Comparison of ENCODE assay signal across 35 cellular contexts in the genomic region with DNA sequence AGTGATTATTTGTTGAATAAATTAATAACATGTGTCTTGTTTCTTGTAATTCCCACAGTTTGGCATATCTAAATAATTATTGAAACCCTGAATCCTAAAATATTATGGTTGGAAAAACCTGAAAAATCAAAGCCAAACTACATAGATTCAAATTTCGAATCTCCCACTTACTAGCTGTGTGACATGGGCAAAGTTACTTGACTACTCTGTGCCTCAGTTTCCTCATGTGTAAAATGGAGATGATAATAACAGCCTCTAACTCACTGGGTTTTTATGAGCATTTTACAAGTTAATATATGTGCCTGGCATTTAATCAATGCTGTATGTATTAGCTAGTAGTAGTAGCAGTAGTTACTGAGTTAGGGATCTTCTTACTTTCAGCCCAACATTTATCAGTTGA. TPM values are rescaled to one million over a fixed set of nuclear protein-coding genes. Genes with fewer than 3 reads are reported as not detected.
"Had no signal": no experiment of that assay in that cellular context is flagged by ENCODE, and none has a peak within 500 bp of the region (broad histone marks: within the 10 kb centered on the region; RNA-seq: fewer than 3 reads in every experiment).

No MANE protein-coding gene starts in this region.

- H3K27me3 ChIP-seq: adrenal gland, cardiac muscle cell had no signal

- H3K4me3 ChIP-seq: adrenal gland, cardiac muscle cell had no signal

- FAIRE-seq: bronchial epithelial cell, TTC549 had no signal

- H3K36me3 ChIP-seq: adrenal gland, cardiac muscle cell had no signal

- H3K4me1 ChIP-seq: adrenal gland had no signal

- DNase-seq: activated B cell treated with CpG ODN at 0.5 μM for 24 hours; activated CD4-positive, alpha-beta memory T cell treated with anti-CD3 and anti-CD28 coated beads for 36 hours; activated CD4-positive, alpha-beta T cell treated with anti-CD3 and anti-CD28 coated beads for 4 hours; activated CD4-positive, alpha-beta T cell treated with anti-CD3 and anti-CD28 coated beads, Interleukin-2, amount 10 ng/mL, durations not matched to agents 24 days and 14 days; activated CD4-positive, alpha-beta T cell treated with anti-CD3 and anti-CD28 coated beads, Interleukin-2, amount 50 U/mL, for 1 hour; activated CD4-positive, alpha-beta T cell treated with anti-CD3 and anti-CD28 coated beads, Interleukin-2, amount 50 U/mL, for 4 hours; activated CD4-positive, CD25-positive, alpha-beta regulatory T cell treated with anti-CD3 and anti-CD28 coated beads, Interleukin-2, amount 50 U/mL, for 72 hours; activated CD8-positive, alpha-beta memory T cell treated with anti-CD3 and anti-CD28 coated beads, Interleukin-2, amount 50 U/mL, for 4 hours; activated CD8-positive, alpha-beta T cell treated with anti-CD3 and anti-CD28 coated beads for 36 hours; activated effector memory CD4-positive, alpha-beta T cell treated with anti-CD3 and anti-CD28 coated beads, Interleukin-2, amount 50 U/mL, for 16 hours; activated naive CD4-positive, alpha-beta T cell; activated naive CD4-positive, alpha-beta T cell treated with anti-CD3 and anti-CD28 coated beads for 36 hours; activated naive CD4-positive, alpha-beta T cell treated with anti-CD3 and anti-CD28 coated beads, Interleukin-2, amount 50 U/mL, for 16 hours; activated naive CD8-positive, alpha-beta T cell treated with anti-CD3 and anti-CD28 coated beads for 36 hours; activated T-cell treated with anti-CD3 and anti-CD28 coated beads for 4 hours; activated T-cell treated with anti-CD3 and anti-CD28 coated beads, Interleukin-2, amount 50 U/mL, for 1 hour; activated T-cell treated with anti-CD3 and anti-CD28 coated beads, Interleukin-2, amount 50 U/mL, for 4 hours; activated T-cell treated with anti-CD3 and anti-CD28 coated beads, Interleukin-2, amount 50 U/mL, for 72 hours; adrenal gland; amniotic stem cell; aorta; caudate nucleus; cerebellar nuclear complex; T-helper 1 cell; T-helper 2 cell; T-helper 9 cell had no signal

- H3K27ac ChIP-seq: adrenal gland, cardiac muscle cell, VCaP had no signal

- ATAC-seq: activated CD8-positive, alpha-beta T cell treated with anti-CD3 and anti-CD28 coated beads for 36 hours; activated naive CD4-positive, alpha-beta T cell treated with anti-CD3 and anti-CD28 coated beads, Interleukin-2, amount 50 U/mL, for 72 hours; activated T-cell treated with anti-CD3 and anti-CD28 coated beads, Interleukin-2, amount 50 U/mL, for 4 hours; activated T-cell treated with anti-CD3 and anti-CD28 coated beads, Interleukin-2, amount 50 U/mL, for 72 hours; activated T-helper 17 cell treated with anti-CD3 and anti-CD28 coated beads, Interleukin-2, amount 50 U/mL, for 72 hours had no signal

- H3K9me3 ChIP-seq: adrenal gland had no signal

RNA-seq across cellular contexts. Expression of gene BRS3, which starts 34.6 kb away (rescaled TPM):
- total RNA-seq: activated B cell treated with CpG ODN at 0.5 μM for 24 hours; activated CD4-positive, alpha-beta memory T cell treated with anti-CD3 and anti-CD28 coated beads for 36 hours; activated CD4-positive, alpha-beta T cell treated with anti-CD3 and anti-CD28 coated beads, Interleukin-2, amount 10 ng/mL, durations not matched to agents 24 days and 14 days; activated CD8-positive, alpha-beta memory T cell treated with anti-CD3 and anti-CD28 coated beads for 36 hours; activated CD8-positive, alpha-beta T cell treated with anti-CD3 and anti-CD28 coated beads for 36 hours; activated naive CD4-positive, alpha-beta T cell treated with anti-CD3 and anti-CD28 coated beads for 36 hours; activated naive CD4-positive, alpha-beta T cell treated with anti-CD3 and anti-CD28 coated beads, Interleukin-2, amount 50 U/mL, for 72 hours; activated naive CD8-positive, alpha-beta T cell treated with anti-CD3 and anti-CD28 coated beads for 36 hours; activated T-cell treated with anti-CD3 and anti-CD28 coated beads, Interleukin-2, amount 50 U/mL, for 4 hours; activated T-cell treated with anti-CD3 and anti-CD28 coated beads, Interleukin-2, amount 50 U/mL, for 72 hours; activated T-helper 1 cell treated with anti-CD3 and anti-CD28 coated beads, Interleukin-12 subunit alpha, Interleukin-12 subunit beta, Interleukin-2, Interleukin-4 antibody, amounts not matched to agents 30 ng/mL and 10 ng/mL and 1 ng/mL, durations not matched to agents 14 hours and 24 hours and 36 hours; activated T-helper 17 cell treated with anti-CD3 and anti-CD28 coated beads, Interleukin-2, amount 50 U/mL, for 72 hours; adrenal gland; aorta; bronchial epithelial cell; cardiac muscle cell; chondrocyte had no signal
- polyA plus RNA-seq: adrenal gland, aorta had no signal
